ENCODE assay signal across 1 cellular context in genomic region chr3:13087320-13087985, GRCh38.
A peak's percentile ranks its signal among the peaks of the same experiment; 100 is the strongest.
TF ChIP-seq lines count a peak whose summit lies in the region.

No MANE protein-coding gene starts in this region.

TF ChIP-seq in K562, 482 proteins besides CTCF, POLR2A, EP300 and RAD21 (continued from another document):
- TF ChIP-seq PHF20 (IDR thresholded peaks at IDR 0.05; ENCODE audit: partially characterized antibody): peak; percentile 66
- no peak for TF ChIP-seq CUX1 (CRISPR knock-in tag; IDR thresholded peaks at IDR 0.05)
- no peak for TF ChIP-seq PBX2 (CRISPR knock-in tag; IDR thresholded peaks at IDR 0.05; ENCODE audit: low read depth)
- TF ChIP-seq PBX2 (tag; conservative IDR thresholded peaks at IDR 0.05; ENCODE audit: low read depth): peak; percentile 92
- peak; percentile 94 for TF ChIP-seq MEIS2 (IDR thresholded peaks at IDR 0.05; ENCODE audit: partially characterized antibody)
- 0 out of 2 replicates have a peak, but pooled peaks have one; percentile 38 for TF ChIP-seq XRCC5 (IDR thresholded peaks at IDR 0.05; ENCODE audit: low read depth, low read length)
- no peak for TF ChIP-seq CREM (IDR thresholded peaks at IDR 0.05; ENCODE audit: low read depth)
- TF ChIP-seq SMARCA5 (IDR thresholded peaks at IDR 0.05): peak; percentile 98
- TF ChIP-seq HDAC1 (IDR thresholded peaks at IDR 0.05): peak in 1 of 2 experiments; percentile 49; a peak in 1 of 4 replicates
- TF ChIP-seq NFE2 (IDR thresholded peaks at IDR 0.05; ENCODE audit: low read depth): peak; percentile 82
- 0 out of 2 replicates have a peak, but pooled peaks have one; percentile 30 for TF ChIP-seq ZNF707 (CRISPR knock-in tag; conservative IDR thresholded peaks at IDR 0.05)
- TF ChIP-seq MAFG (tag; conservative IDR thresholded peaks at IDR 0.05): peak; percentile 85
- TF ChIP-seq CBX3 (IDR thresholded peaks at IDR 0.05; ENCODE audit: borderline replicate concordance in 1 of 2, low read length in 2 of 2): peak in 1 of 2 experiments; percentile 81; a peak in 2 of 3 replicates
- 0 out of 2 replicates have a peak, but pooled peaks have one; percentile 39 for TF ChIP-seq CC2D1A (IDR thresholded peaks at IDR 0.05)
- peak; percentile 49; the same call in 1 of the 2 replicates for TF ChIP-seq DPF2 (IDR thresholded peaks at IDR 0.05)
- TF ChIP-seq SREBF2 (CRISPR knock-in tag; IDR thresholded peaks at IDR 0.05): no peak
- no peak for TF ChIP-seq ARID3A (IDR thresholded peaks at IDR 0.05; ENCODE audit: borderline replicate concordance, low read depth, low read length)
- TF ChIP-seq ZKSCAN1 (IDR thresholded peaks at IDR 0.05; ENCODE audit: low read depth, low read length): no peak
- TF ChIP-seq NFXL1 (CRISPR knock-in tag; IDR thresholded peaks at IDR 0.05): no peak
- TF ChIP-seq FOXM1 (IDR thresholded peaks at IDR 0.05; ENCODE audit: low read depth): 0 out of 2 replicates have a peak, but pooled peaks have one; percentile 28
- TF ChIP-seq FOXM1 (CRISPR knock-in tag; IDR thresholded peaks at IDR 0.05; ENCODE audit: low read depth): no peak
- peak; percentile 60; the same call in 1 of the 2 replicates for TF ChIP-seq MAFK (IDR thresholded peaks at IDR 0.05; ENCODE audit: low read length)
- no peak for TF ChIP-seq NFIX (CRISPR knock-in tag; IDR thresholded peaks at IDR 0.05; ENCODE audit: low read depth)
- TF ChIP-seq ZNF24 (IDR thresholded peaks at IDR 0.05): peak; percentile 15; the same call in 1 of the 2 replicates
- TF ChIP-seq SMARCA4 (IDR thresholded peaks at IDR 0.05): no peak
- TF ChIP-seq ZFP36 (IDR thresholded peaks at IDR 0.05; ENCODE audit: low read depth, low read length, partially characterized antibody): peak; percentile 34
- 0 out of 2 replicates have a peak, but pooled peaks have one; percentile 20 for TF ChIP-seq CTBP1 (IDR thresholded peaks at IDR 0.05; ENCODE audit: borderline replicate concordance)
- TF ChIP-seq CGGBP1 (CRISPR knock-in tag; IDR thresholded peaks at IDR 0.05): no peak
- TF ChIP-seq ZBTB12 (CRISPR knock-in tag; IDR thresholded peaks at IDR 0.05): no peak
- TF ChIP-seq HDAC8 (tag; IDR thresholded peaks at IDR 0.05): no peak
- no peak for TF ChIP-seq ETV5 (CRISPR knock-in tag; IDR thresholded peaks at IDR 0.05; ENCODE audit: low read depth)
- peak; percentile 48; the same call in 1 of the 2 replicates for TF ChIP-seq ZEB2 (IDR thresholded peaks at IDR 0.05)
- no peak for TF ChIP-seq NR2C1 (IDR thresholded peaks at IDR 0.05)
- TF ChIP-seq NR2C1 (tag; IDR thresholded peaks at IDR 0.05): peak; percentile 20; the same call in 1 of the 2 replicates
- peak; percentile 88 for TF ChIP-seq ZNF316 (IDR thresholded peaks at IDR 0.05)
- peak; percentile 87 for TF ChIP-seq PTBP1 (IDR thresholded peaks at IDR 0.05; ENCODE audit: low read depth, low read length)
- TF ChIP-seq RBM25 (IDR thresholded peaks at IDR 0.05; ENCODE audit: low read depth, low read length, severe bottlenecking): peak; percentile 99
- TF ChIP-seq PKNOX1 (IDR thresholded peaks at IDR 0.05): peak; percentile 91
- TF ChIP-seq RBM39 (optimal IDR thresholded peaks at IDR 0.05; ENCODE audit: low read depth, low read length): peak; percentile 60
- TF ChIP-seq KDM1A (IDR thresholded peaks at IDR 0.05): peak; percentile 78 to 95
- 0 out of 4 replicates have a peak, but pooled peaks of 1 of the 2 experiments have one; percentile 17 for TF ChIP-seq TEAD1 (CRISPR knock-in tag; IDR thresholded peaks at IDR 0.05)
- TF ChIP-seq ZBTB1 (CRISPR knock-in tag; IDR thresholded peaks at IDR 0.05; ENCODE audit: borderline replicate concordance, low read depth): no peak
- TF ChIP-seq C11orf30 (IDR thresholded peaks at IDR 0.05; ENCODE audit: low read depth): peak; percentile 79
- TF ChIP-seq TFE3 (CRISPR knock-in tag; IDR thresholded peaks at IDR 0.05): no peak
- peak; percentile 81 for TF ChIP-seq ESRRA (IDR thresholded peaks at IDR 0.05; ENCODE audit: borderline replicate concordance, low read depth)
- peak; percentile 100 for TF ChIP-seq ADNP (tag; IDR thresholded peaks at IDR 0.05)
- peak; percentile 32 to 96; a peak in 3 of 4 replicates for TF ChIP-seq RCOR1 (IDR thresholded peaks at IDR 0.05; ENCODE audit: borderline replicate concordance in 1 of 2, low read depth in 2 of 2, low read length in 2 of 2)
- TF ChIP-seq MAFF (IDR thresholded peaks at IDR 0.05; ENCODE audit: low read length): peak; percentile 70; the same call in 1 of the 2 replicates
- TF ChIP-seq HDAC2 (IDR thresholded peaks at IDR 0.05): peak; percentile 96
- TF ChIP-seq BCOR (IDR thresholded peaks at IDR 0.05): peak; percentile 98
- no peak for TF ChIP-seq POLR2AphosphoS2 (IDR thresholded peaks at IDR 0.05; ENCODE audit: low read length)
- no peak for TF ChIP-seq ZNF282 (CRISPR knock-in tag; IDR thresholded peaks at IDR 0.05)
- no peak for TF ChIP-seq NR0B1 (IDR thresholded peaks at IDR 0.05; ENCODE audit: partially characterized antibody)
- TF ChIP-seq MLX (CRISPR knock-in tag; conservative IDR thresholded peaks at IDR 0.05): no peak
- TF ChIP-seq CBX1 (IDR thresholded peaks at IDR 0.05; ENCODE audit: low read depth): peak; percentile 87; the same call in 1 of the 2 replicates
